In the genomic region with DNA sequence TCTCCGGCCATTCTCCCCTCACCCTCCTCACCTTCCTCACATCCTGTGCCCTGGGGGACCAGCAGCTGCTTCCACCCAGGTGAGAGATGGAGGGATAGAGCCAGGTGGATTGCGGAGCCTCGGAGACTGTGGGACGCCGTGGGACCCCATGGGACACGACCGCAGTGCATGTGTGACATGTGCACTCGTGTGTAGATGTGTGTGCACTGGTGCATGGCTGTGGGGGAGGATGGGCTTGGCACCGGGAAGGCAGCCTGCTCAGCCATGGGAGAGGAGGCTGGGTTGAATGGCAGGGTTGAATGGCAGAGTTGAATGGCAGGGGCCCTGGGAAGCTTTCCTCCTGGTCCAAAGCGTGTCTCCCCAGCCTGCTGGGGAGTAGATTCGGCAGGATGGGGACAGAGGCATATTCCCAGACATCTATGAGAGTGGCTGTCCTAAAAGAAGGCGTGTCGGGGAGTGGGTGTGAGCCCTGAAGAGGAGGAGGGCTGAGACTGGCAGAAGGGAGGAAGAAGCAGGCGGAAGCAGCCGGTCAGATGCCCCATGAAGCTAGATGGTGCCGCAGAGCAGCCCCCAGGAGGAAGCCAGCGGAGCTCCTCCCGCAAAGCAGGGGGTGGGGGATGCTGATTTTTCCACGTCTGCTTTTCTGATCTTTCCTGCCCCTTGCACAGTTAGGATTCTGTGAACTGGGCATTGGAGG, we compare ENCODE assay signal across 7 cellular contexts. TPM values are rescaled to one million over a fixed set of nuclear protein-coding genes. Genes with fewer than 3 reads are reported as not detected.
DNase-seq lines count a peak whose midpoint lies in the region; ATAC-seq and TF ChIP-seq lines count a peak whose summit lies in the region.

No MANE protein-coding gene starts in this region.

- peaks cover 39% of the 10 kb centered on the region for H3K4me1 Mint-ChIP-seq in activated B cell treated with CpG ODN at 0.5 μM for 24 hours
- peaks cover 2% of the 10 kb centered on the region for H3K4me1 Mint-ChIP-seq in progenitor cell of endocrine pancreas (ENCODE audit: low read depth)

- H3K79me2 ChIP-seq in parathyroid adenoma = no peaks in the 10 kb centered on the region

- no peak overlapping the region for H3K4me2 ChIP-seq in parathyroid adenoma (ENCODE audit: low read length)

- peaks cover 1% of the 10 kb centered on the region for H3K9me3 Mint-ChIP-seq in activated B cell treated with CpG ODN at 0.5 μM for 24 hours
- H3K9me3 Mint-ChIP-seq in progenitor cell of endocrine pancreas (ENCODE audit: low read depth) = peaks cover under 1% of the 10 kb centered on the region

- H3K27me3 Mint-ChIP-seq in activated B cell treated with CpG ODN at 0.5 μM for 24 hours (peaks cover 16% of the 10 kb centered on the region), progenitor cell of endocrine pancreas (peaks cover 39% of the 10 kb centered on the region)

- CTCF ChIA-PET in activated B cell treated with CpG ODN at 0.5 μM for 24 hours (lab: Charles Lee) = no interaction called here

- H3K9me3 ChIP-seq in parathyroid adenoma (ENCODE audit: control insufficient read depth, low read length) (no peaks in the 10 kb centered on the region), vagina (no peaks in the 10 kb centered on the region)

- H3K27me3 ChIP-seq in parathyroid adenoma (ENCODE audit: control insufficient read depth, insufficient read depth, low read length) (no peaks in the 10 kb centered on the region), vagina (no peaks in the 10 kb centered on the region)

- H3K36me3 ChIP-seq in parathyroid adenoma (ENCODE audit: control insufficient read depth, insufficient read depth, low read length) (no peaks in the 10 kb centered on the region), vagina (no peaks in the 10 kb centered on the region)

- no peak overlapping the region for H2AFZ ChIP-seq in parathyroid adenoma

- H3K27ac Mint-ChIP-seq in activated B cell treated with CpG ODN at 0.5 μM for 24 hours (no peak overlapping the region), progenitor cell of endocrine pancreas (no peak overlapping the region)

- peak overlapping the region; percentile 44 for H3K4me3 ChIP-seq in parathyroid adenoma (ENCODE audit: low read depth, low read length)
- peak overlapping the region; percentile 40 to 46 for H3K4me3 ChIP-seq in vagina

- POLR2A ChIA-PET in activated B cell treated with CpG ODN at 0.5 μM for 24 hours (lab: Charles Lee) = interaction anchor here (0.6 to 0.9 kb wide), 2 partner anchors 13 to 44 kb away, joined by 3 read pairs; no protein-coding TSS in a partner anchor

- H3K4me1 ChIP-seq in parathyroid adenoma (no peaks in the 10 kb centered on the region), vagina (peaks cover 16% of the 10 kb centered on the region)

- TF ChIP-seq POLR2A in vagina (IDR thresholded peaks at IDR 0.05) = peak in 1 of 2 donors; percentile 3

- intact Hi-C loops in activated B cell treated with CpG ODN at 0.5 μM for 24 hours (cut with micrococcal nuclease) (no loop called here), vagina (cut with DNase I) (no loop called here)

- no peak for TF ChIP-seq CTCF in activated B cell treated with CpG ODN at 0.5 μM for 24 hours (IDR thresholded peaks at IDR 0.05)
- TF ChIP-seq CTCF in parathyroid adenoma (IDR thresholded peaks at IDR 0.05) = no peak
- TF ChIP-seq CTCF in vagina (IDR thresholded peaks at IDR 0.05) = no peak
- no peak for TF ChIP-seq CTCF in progenitor cell of endocrine pancreas (IDR thresholded peaks at IDR 0.05; ENCODE audit: unreplicated experiment)

- DNase-seq in activated B cell treated with CpG ODN at 0.5 μM for 24 hours (no peak), dermis blood vessel endothelial cell (peak; percentile 54), vagina (ENCODE audit: extremely low spot score in 2 of 2) (no peak), progenitor cell of endocrine pancreas (ENCODE audit: low spot score, unreplicated experiment) (no peak), NCI-H187 treated with DMSO at 0.1 percent for 48 hours (lab: John Stamatoyannopoulos, UW) (no peak)

- no peaks in the 10 kb centered on the region for H3K36me3 Mint-ChIP-seq in activated B cell treated with CpG ODN at 0.5 μM for 24 hours (ENCODE audit: low read depth)
- no peaks in the 10 kb centered on the region for H3K36me3 Mint-ChIP-seq in progenitor cell of endocrine pancreas (ENCODE audit: insufficient read depth)

- peak overlapping the region; percentile 57 for H3K27ac ChIP-seq in parathyroid adenoma
- peak overlapping the region; percentile 66 for H3K27ac ChIP-seq in vagina

- peak overlapping the region; percentile 79 for H3K4me3 Mint-ChIP-seq in activated B cell treated with CpG ODN at 0.5 μM for 24 hours
- no peak overlapping the region for H3K4me3 Mint-ChIP-seq in progenitor cell of endocrine pancreas (ENCODE audit: low read depth)

- H3K9ac ChIP-seq in parathyroid adenoma = no peak overlapping the region

- ATAC-seq in GM21825 (IDR thresholded peaks at IDR 0.05; ENCODE audit: unreplicated experiment) (peak; percentile 37), activated B cell treated with CpG ODN at 0.5 μM for 24 hours (ENCODE audit: low read depth) (peak; percentile 48)

RNA-seq across cellular contexts. Expression of a gene that starts 0.8 kb away (rescaled TPM):
- total RNA-seq in activated B cell treated with CpG ODN at 0.5 μM for 24 hours = 0.22 TPM in 1 of 2 replicates, not detected in the other
- total RNA-seq in dermis blood vessel endothelial cell = 157 and 178 TPM in 2 replicates
- 9.6 TPM for total RNA-seq in vagina
- total RNA-seq in progenitor cell of endocrine pancreas = not detected in 2 replicates

Comparison
In these comparisons a context has a peak if more than half of its experiments do, and no peak if none do; other contexts are left out.
1. RNA of a gene that starts 0.8 kb away (total RNA-seq): 157 to 178 TPM in dermis blood vessel endothelial cell; 9.6 TPM in vagina (single experiment), 0.22 TPM in activated B cell treated with CpG ODN at 0.5 μM for 24 hours and not detected in progenitor cell of endocrine pancreas; every median in the first group is over 10 times any median in the second.